In genomic region chr14:91573894-91574837, GRCh38 we compare ENCODE assay signal across 8 cellular contexts.
A peak's percentile ranks its signal among the peaks of the same experiment; 100 is the strongest.
DNase-seq lines count a peak whose midpoint lies in the region; ATAC-seq and TF ChIP-seq lines count a peak whose summit lies in the region.

No MANE protein-coding gene starts in this region.

- intact Hi-C loops in left ventricle myocardium superior (cut with micrococcal nuclease) = no loop called here
- intact Hi-C loops in upper lobe of right lung (cut with DNase I) = no loop called here

- ATAC-seq in activated naive CD8-positive, alpha-beta T cell treated with anti-CD3 and anti-CD28 coated beads, Interleukin-2, amount 50 U/mL, for 24 hours = peak; percentile 93
- ATAC-seq in left ventricle myocardium superior (peak; percentile 76), upper lobe of right lung (peak; percentile 87), GM18502 (IDR thresholded peaks at IDR 0.05; ENCODE audit: poor library complexity, unreplicated experiment) (no peak)

- H3K36me3 Mint-ChIP-seq in IgD-negative memory B cell = no peaks in the 10 kb centered on the region
- no peaks in the 10 kb centered on the region for H3K36me3 Mint-ChIP-seq in activated naive CD8-positive, alpha-beta T cell treated with anti-CD3 and anti-CD28 coated beads, Interleukin-2, amount 50 U/mL, for 24 hours (ENCODE audit: low read depth)

- no peak overlapping the region for H3K27ac ChIP-seq in upper lobe of right lung

- H3K9me3 Mint-ChIP-seq in IgD-negative memory B cell = peaks cover 0 to 3% (median 0%) of the 10 kb centered on the region in 3 donors
- H3K9me3 Mint-ChIP-seq in activated naive CD8-positive, alpha-beta T cell treated with anti-CD3 and anti-CD28 coated beads, Interleukin-2, amount 50 U/mL, for 24 hours = peaks cover 4% of the 10 kb centered on the region

- peaks cover 18% of the 10 kb centered on the region for H3K27me3 Mint-ChIP-seq in IgD-negative memory B cell
- peaks cover 21% of the 10 kb centered on the region for H3K27me3 Mint-ChIP-seq in activated naive CD8-positive, alpha-beta T cell treated with anti-CD3 and anti-CD28 coated beads, Interleukin-2, amount 50 U/mL, for 24 hours

- DNase-seq in EH (ENCODE audit: low read depth) (peak; percentile 73), SW480 (ENCODE audit: low spot score) (peak; percentile 91), left ventricle myocardium superior (peak; percentile 42), putamen (ENCODE audit: low spot score) (peak; percentile 47), upper lobe of right lung (peak; percentile 82)
- DNase-seq in activated naive CD8-positive, alpha-beta T cell treated with anti-CD3 and anti-CD28 coated beads, Interleukin-2, amount 50 U/mL, for 24 hours = peak; percentile 91

- H3K4me3 Mint-ChIP-seq in IgD-negative memory B cell = peak overlapping the region; percentile 22 to 83 (median 66)
- peak overlapping the region; percentile 78 for H3K4me3 Mint-ChIP-seq in activated naive CD8-positive, alpha-beta T cell treated with anti-CD3 and anti-CD28 coated beads, Interleukin-2, amount 50 U/mL, for 24 hours

- no peaks in the 10 kb centered on the region for H3K36me3 ChIP-seq in upper lobe of right lung

- H3K27ac Mint-ChIP-seq in IgD-negative memory B cell = no peak overlapping the region
- H3K27ac Mint-ChIP-seq in activated naive CD8-positive, alpha-beta T cell treated with anti-CD3 and anti-CD28 coated beads, Interleukin-2, amount 50 U/mL, for 24 hours = peak overlapping the region; percentile 55

- peaks cover 0 to 6% (median 1%) of the 10 kb centered on the region in 3 donors for H3K4me1 Mint-ChIP-seq in IgD-negative memory B cell
- H3K4me1 Mint-ChIP-seq in activated naive CD8-positive, alpha-beta T cell treated with anti-CD3 and anti-CD28 coated beads, Interleukin-2, amount 50 U/mL, for 24 hours = peaks cover 15% of the 10 kb centered on the region

- no peak for TF ChIP-seq CTCF in upper lobe of right lung (IDR thresholded peaks at IDR 0.05)

- no peaks in the 10 kb centered on the region for H3K4me1 ChIP-seq in upper lobe of right lung

- peaks cover 14% of the 10 kb centered on the region for H3K27me3 ChIP-seq in upper lobe of right lung

- peak overlapping the region; percentile 47 for H3K4me3 ChIP-seq in upper lobe of right lung

- H3K9me3 ChIP-seq in upper lobe of right lung = no peaks in the 10 kb centered on the region
